ENCODE assay signal across 1 cellular context in the genomic region with DNA sequence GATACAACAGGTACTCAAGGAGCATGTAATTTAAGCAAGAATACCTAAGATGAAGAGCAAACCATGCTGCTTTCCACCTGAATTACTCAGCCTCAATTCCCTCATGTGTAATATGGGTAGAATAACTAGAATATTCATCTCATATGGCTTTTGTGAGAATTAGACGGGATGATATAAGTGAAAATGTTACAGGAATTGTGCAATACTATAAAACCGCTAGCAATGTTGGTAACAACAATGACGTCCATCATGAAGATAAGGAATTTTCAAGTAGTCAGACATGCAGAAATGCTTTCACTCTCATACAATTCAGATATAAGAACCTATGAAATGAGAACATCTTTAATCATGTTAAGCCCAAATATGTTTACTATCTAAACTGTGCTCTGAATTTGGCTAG.
TF ChIP-seq lines count a peak whose summit lies in the region.

No MANE protein-coding gene starts in this region.

TF ChIP-seq in SK-N-SH treated with all-trans-retinoic acid at 6 μM for 48 hours, 23 proteins besides CTCF, POLR2A, EP300 and RAD21 (continued from another document):
- TF ChIP-seq TSHZ2 (CRISPR knock-in tag; IDR thresholded peaks at IDR 0.05): no peak
- TF ChIP-seq ISL1 (CRISPR knock-in tag; IDR thresholded peaks at IDR 0.05): no peak
